ENCODE assay signal across 8 cellular contexts in genomic region chr10:14879801-14880193, GRCh38. TPM values are rescaled to one million over a fixed set of nuclear protein-coding genes. Genes with fewer than 3 reads are reported as not detected.
DNase-seq lines count a peak whose midpoint lies in the region; ATAC-seq and TF ChIP-seq lines count a peak whose summit lies in the region.

No MANE protein-coding gene starts in this region.

- peak overlapping the region; percentile 80 for H3K4me3 ChIP-seq in GM12864 (ENCODE audit: low read depth, low read length)
- H3K4me3 ChIP-seq in Peyer's patch: peak overlapping the region; percentile 83 to 99 (median 93)
- peak overlapping the region; percentile 70 to 97 (median 95) for H3K4me3 ChIP-seq in esophagus squamous epithelium
- peak overlapping the region; percentile 88 for H3K4me3 ChIP-seq in psoas muscle

- intact Hi-C loops in esophagus squamous epithelium (cut with DNase I) (loop anchor here (10.0 kb wide), 1 partner anchor 75 kb away; the partner anchor contains the start of genes DCLRE1C and MEIG1), psoas muscle (cut with DNase I) (loop anchor here (5.0 kb wide), 1 partner anchor 73 kb away; the partner anchor contains the start of gene DCLRE1C (in 2 of the 2))

- no peak for TF ChIP-seq CTCF in GM12864 (IDR thresholded peaks at IDR 0.05; ENCODE audit: low read depth, low read length, missing control alignments)
- no peak for TF ChIP-seq CTCF in Peyer's patch (IDR thresholded peaks at IDR 0.05)
- TF ChIP-seq CTCF in esophagus squamous epithelium (IDR thresholded peaks at IDR 0.05): no peak
- TF ChIP-seq CTCF in psoas muscle (IDR thresholded peaks at IDR 0.05): no peak

- WGBS in esophagus squamous epithelium, 2 donors: 1 to 2% methylated on average over 7 of the region's 7 CpGs
- WGBS in psoas muscle, 3 donors: 2 to 5% (median 2%) methylated on average over 7 of the region's 7 CpGs

- H3K36me3 ChIP-seq in Peyer's patch (no peaks in the 10 kb centered on the region), esophagus squamous epithelium (no peaks in the 10 kb centered on the region), psoas muscle (ENCODE audit: insufficient read depth in 1 of 2, low read depth in 1 of 2) (no peaks in the 10 kb centered on the region)

- H3K27ac ChIP-seq in Peyer's patch (no peak overlapping the region), esophagus squamous epithelium (peak overlapping the region in 2 of 4 donors; percentile 97 to 98), psoas muscle (peak overlapping the region; percentile 99)

- DNase-seq in GM12864 (ENCODE audit: low read depth) (no peak), Peyer's patch (no peak), esophagus squamous epithelium (lab: John Stamatoyannopoulos, UW) (no peak), psoas muscle (no peak), NCI-H2081 (lab: John Stamatoyannopoulos, UW) (no peak)
- no peak for DNase-seq in effector CD8-positive, alpha-beta T cell (lab: John Stamatoyannopoulos, UW)

- ATAC-seq in psoas muscle: no peak
- ATAC-seq in GM19035 (IDR thresholded peaks at IDR 0.05; ENCODE audit: unreplicated experiment): no peak
- no peak for ATAC-seq in HG03571 (IDR thresholded peaks at IDR 0.05; ENCODE audit: unreplicated experiment)

- no peak for TF ChIP-seq POLR2A in Peyer's patch (IDR thresholded peaks at IDR 0.05)
- no peak for TF ChIP-seq POLR2A in esophagus squamous epithelium (IDR thresholded peaks at IDR 0.05)

- no peaks in the 10 kb centered on the region for H3K27me3 ChIP-seq in Peyer's patch
- H3K27me3 ChIP-seq in esophagus squamous epithelium: no peaks in the 10 kb centered on the region
- no peaks in the 10 kb centered on the region for H3K27me3 ChIP-seq in psoas muscle (ENCODE audit: insufficient read depth in 3 of 3, low read length in 2 of 3)

- H3K4me1 ChIP-seq in Peyer's patch (peaks cover 0 to 15% (median 0%) of the 10 kb centered on the region in 4 donors), esophagus squamous epithelium (peaks cover 0 to 31% (median 15%) of the 10 kb centered on the region in 3 donors), psoas muscle (peaks cover 38% of the 10 kb centered on the region)

- H3K9me3 ChIP-seq in Peyer's patch: no peaks in the 10 kb centered on the region
- no peaks in the 10 kb centered on the region for H3K9me3 ChIP-seq in esophagus squamous epithelium
- H3K9me3 ChIP-seq in psoas muscle: no peaks in the 10 kb centered on the region

RNA-seq across cellular contexts. Expression of gene SUV39H2, which starts 1.1 kb away (rescaled TPM):
- total RNA-seq in Peyer's patch (10 to 100 TPM in 2 of 4 donors, 1 to 10 TPM in 2; 2.5 to 22.3 (median 9.0) TPM), esophagus squamous epithelium (10 to 100 TPM in 1 of 4 donors, 1 to 10 TPM in 3; 5.6 to 13.2 (median 8.9) TPM), psoas muscle (1 to 10 TPM; 4.4 to 7.9 (median 6.2) TPM)
- 1 to 10 TPM; 2.3 to 6.3 (median 5.8) TPM for polyA plus RNA-seq in psoas muscle

RNA-seq across cellular contexts. Expression of gene HSPA14, which starts 41.7 kb away (rescaled TPM):
- total RNA-seq in Peyer's patch: 10 to 100 TPM; 11.4 to 20.6 (median 12.0) TPM
- 10 to 100 TPM; 12.5 to 21.4 (median 13.1) TPM for total RNA-seq in esophagus squamous epithelium
- total RNA-seq in psoas muscle: 10 to 100 TPM in 3 of 4 donors, 1 to 10 TPM in 1; 5.5 to 20.8 (median 14.0) TPM
- polyA plus RNA-seq in psoas muscle: 10 to 100 TPM; 11.9 to 29.8 (median 15.4) TPM

RNA-seq across cellular contexts. Expression of gene MSANTD7, which starts 41.7 kb away (rescaled TPM):
- total RNA-seq in Peyer's patch (10 to 100 TPM in 3 of 4 donors, 1 to 10 TPM in 1; 9.1 to 12.8 (median 10.3) TPM), esophagus squamous epithelium (1 to 10 TPM; 7.3 to 9.2 (median 8.2) TPM), psoas muscle (1 to 10 TPM; 4.0 to 7.0 (median 5.8) TPM)
- polyA plus RNA-seq in psoas muscle: 1 to 10 TPM; 3.4 to 9.7 (median 5.8) TPM

RNA-seq across cellular contexts. Expression of gene CDNF, which starts 42.0 kb away (rescaled TPM):
- total RNA-seq in Peyer's patch: 1 to 10 TPM in 3 of 4 donors, not detected in 1; 3.1 to 6.7 (median 4.0) TPM
- total RNA-seq in esophagus squamous epithelium: 1 to 10 TPM in 2 of 4 donors, not detected in 2; 1.1 to 1.3 TPM
- 10 to 100 TPM; 15.4 to 23.5 (median 18.9) TPM for total RNA-seq in psoas muscle
- 10 to 100 TPM in 2 of 3 donors, 1 to 10 TPM in 1; 4.9 to 19.3 (median 11.7) TPM for polyA plus RNA-seq in psoas muscle
